In the genomic region with DNA sequence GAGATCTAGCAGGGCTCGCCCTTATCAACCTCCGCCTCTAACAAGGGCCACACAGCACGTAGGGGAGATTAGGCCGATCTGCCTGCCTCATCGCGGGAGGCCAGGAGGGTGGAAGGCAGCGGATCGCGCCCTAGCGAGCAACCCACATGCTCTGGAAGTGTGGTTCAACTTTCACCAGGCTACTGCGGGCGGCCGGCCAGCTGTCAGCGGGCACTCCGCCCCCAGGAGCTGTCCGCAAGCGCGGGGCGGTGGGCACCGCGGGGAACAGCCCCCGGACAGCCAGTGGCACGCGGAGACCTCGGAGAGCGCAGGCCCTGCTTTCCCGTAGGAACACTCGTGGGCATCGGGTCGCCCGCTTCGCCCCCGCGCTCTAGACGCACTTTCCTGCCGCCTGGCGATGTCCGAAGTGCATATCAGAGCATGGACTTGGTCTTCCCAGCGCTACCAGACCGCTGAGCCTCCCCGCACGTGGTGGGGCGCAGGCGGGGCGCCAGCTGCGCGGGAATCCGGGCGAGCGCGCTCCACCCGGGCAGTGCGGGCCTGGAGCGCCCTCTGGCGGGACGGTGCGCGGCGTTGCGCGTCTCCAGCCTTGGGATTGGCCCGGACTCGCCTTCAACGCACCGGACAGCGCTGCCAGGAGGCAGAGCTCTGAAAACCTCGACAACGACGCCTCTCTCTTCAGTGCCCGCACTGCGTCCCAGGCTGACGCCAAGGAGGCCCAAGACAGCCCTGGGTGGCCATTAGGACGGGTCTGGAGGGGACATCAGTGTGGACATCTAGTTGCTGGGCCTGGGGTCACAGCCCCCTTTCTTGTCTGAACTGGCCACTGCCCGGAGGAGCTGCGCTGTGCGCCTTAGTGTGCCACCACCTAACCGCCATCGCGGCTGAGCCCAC, we compare ENCODE assay signal across 1 cellular context.
TF ChIP-seq lines count a peak whose summit lies in the region.

No MANE protein-coding gene starts in this region.

TF ChIP-seq in HepG2, 621 proteins besides CTCF, POLR2A, EP300 and RAD21 (continued from another document):
- TF ChIP-seq, protein P1, sequence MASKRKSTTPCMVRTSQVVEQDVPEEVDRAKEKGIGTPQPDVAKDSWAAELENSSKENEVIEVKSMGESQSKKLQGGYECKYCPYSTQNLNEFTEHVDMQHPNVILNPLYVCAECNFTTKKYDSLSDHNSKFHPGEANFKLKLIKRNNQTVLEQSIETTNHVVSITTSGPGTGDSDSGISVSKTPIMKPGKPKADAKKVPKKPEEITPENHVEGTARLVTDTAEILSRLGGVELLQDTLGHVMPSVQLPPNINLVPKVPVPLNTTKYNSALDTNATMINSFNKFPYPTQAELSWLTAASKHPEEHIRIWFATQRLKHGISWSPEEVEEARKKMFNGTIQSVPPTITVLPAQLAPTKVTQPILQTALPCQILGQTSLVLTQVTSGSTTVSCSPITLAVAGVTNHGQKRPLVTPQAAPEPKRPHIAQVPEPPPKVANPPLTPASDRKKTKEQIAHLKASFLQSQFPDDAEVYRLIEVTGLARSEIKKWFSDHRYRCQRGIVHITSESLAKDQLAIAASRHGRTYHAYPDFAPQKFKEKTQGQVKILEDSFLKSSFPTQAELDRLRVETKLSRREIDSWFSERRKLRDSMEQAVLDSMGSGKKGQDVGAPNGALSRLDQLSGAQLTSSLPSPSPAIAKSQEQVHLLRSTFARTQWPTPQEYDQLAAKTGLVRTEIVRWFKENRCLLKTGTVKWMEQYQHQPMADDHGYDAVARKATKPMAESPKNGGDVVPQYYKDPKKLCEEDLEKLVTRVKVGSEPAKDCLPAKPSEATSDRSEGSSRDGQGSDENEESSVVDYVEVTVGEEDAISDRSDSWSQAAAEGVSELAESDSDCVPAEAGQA (IDR thresholded peaks at IDR 0.05; ENCODE audit: low read depth) = no peak
- TF ChIP-seq, protein P1 (CRISPR knock-in tag; IDR thresholded peaks at IDR 0.05; ENCODE audit: borderline replicate concordance) = peak; percentile 90; the same call in 1 of the 2 replicates
- TF ChIP-seq NFYB (CRISPR knock-in tag; IDR thresholded peaks at IDR 0.05) (peak; percentile 44; the same call in 1 of the 2 replicates), ZFP41 (CRISPR knock-in tag; IDR thresholded peaks at IDR 0.05; ENCODE audit: borderline replicate concordance) (peak; percentile 84; the same call in 1 of the 2 replicates), KAT7 (CRISPR knock-in tag; IDR thresholded peaks at IDR 0.05; ENCODE audit: borderline replicate concordance) (no peak), XBP1 (CRISPR knock-in tag; IDR thresholded peaks at IDR 0.05) (no peak), ZMYM2 (CRISPR knock-in tag; IDR thresholded peaks at IDR 0.05) (no peak), ZNF446 (CRISPR knock-in tag; IDR thresholded peaks at IDR 0.05) (0 out of 2 replicates have a peak, but pooled peaks have one; percentile 83), FOSL2 (CRISPR knock-in tag; IDR thresholded peaks at IDR 0.05) (peak; percentile 33; the same call in 1 of the 2 replicates), ZNF232 (CRISPR knock-in tag; IDR thresholded peaks at IDR 0.05; ENCODE audit: borderline replicate concordance) (peak; percentile 84; the same call in 1 of the 2 replicates), NFE2L1 (CRISPR knock-in tag; IDR thresholded peaks at IDR 0.05; ENCODE audit: borderline replicate concordance) (no peak), SNRNP70 (IDR thresholded peaks at IDR 0.05; ENCODE audit: low read depth, low read length) (no peak), KMT2B (CRISPR knock-in tag; IDR thresholded peaks at IDR 0.05) (0 out of 2 replicates have a peak, but pooled peaks have one; percentile 42), MTF1 (CRISPR knock-in tag; IDR thresholded peaks at IDR 0.05) (peak; percentile 86; the same call in 1 of the 2 replicates), HNRNPLL (IDR thresholded peaks at IDR 0.05; ENCODE audit: low read depth, low read length, poor library complexity, severe bottlenecking) (peak; percentile 83), SNAI1 (CRISPR knock-in tag; IDR thresholded peaks at IDR 0.05; ENCODE audit: borderline replicate concordance) (no peak), NFRKB (IDR thresholded peaks at IDR 0.05) (no peak), SAP130 (CRISPR knock-in tag; IDR thresholded peaks at IDR 0.05; ENCODE audit: low read depth) (peak; percentile 62; the same call in 1 of the 2 replicates), ZKSCAN8 (CRISPR knock-in tag; IDR thresholded peaks at IDR 0.05; ENCODE audit: borderline replicate concordance) (peak; percentile 62; the same call in 1 of the 2 replicates), ZNF782 (CRISPR knock-in tag; IDR thresholded peaks at IDR 0.05; ENCODE audit: borderline replicate concordance) (0 out of 2 replicates have a peak, but pooled peaks have one; percentile 34), ZFY (CRISPR knock-in tag; IDR thresholded peaks at IDR 0.05) (peak; percentile 76), SRSF1 (optimal IDR thresholded peaks at IDR 0.05; ENCODE audit: low read depth, low read length) (no peak), ZNF839 (CRISPR knock-in tag; IDR thresholded peaks at IDR 0.05; ENCODE audit: borderline replicate concordance) (peak; percentile 41; the same call in 1 of the 2 replicates), GABPB1 (CRISPR knock-in tag; IDR thresholded peaks at IDR 0.05) (peak; percentile 72; the same call in 1 of the 2 replicates), ZNF253 (CRISPR knock-in tag; IDR thresholded peaks at IDR 0.05; ENCODE audit: borderline replicate concordance) (peak; percentile 92), BHLHE40 (IDR thresholded peaks at IDR 0.05; ENCODE audit: low read length) (peak; percentile 58; the same call in 1 of the 2 replicates), ZNF350 (CRISPR knock-in tag; IDR thresholded peaks at IDR 0.05; ENCODE audit: borderline replicate concordance, low read depth) (no peak)
- TF ChIP-seq, protein P2, sequence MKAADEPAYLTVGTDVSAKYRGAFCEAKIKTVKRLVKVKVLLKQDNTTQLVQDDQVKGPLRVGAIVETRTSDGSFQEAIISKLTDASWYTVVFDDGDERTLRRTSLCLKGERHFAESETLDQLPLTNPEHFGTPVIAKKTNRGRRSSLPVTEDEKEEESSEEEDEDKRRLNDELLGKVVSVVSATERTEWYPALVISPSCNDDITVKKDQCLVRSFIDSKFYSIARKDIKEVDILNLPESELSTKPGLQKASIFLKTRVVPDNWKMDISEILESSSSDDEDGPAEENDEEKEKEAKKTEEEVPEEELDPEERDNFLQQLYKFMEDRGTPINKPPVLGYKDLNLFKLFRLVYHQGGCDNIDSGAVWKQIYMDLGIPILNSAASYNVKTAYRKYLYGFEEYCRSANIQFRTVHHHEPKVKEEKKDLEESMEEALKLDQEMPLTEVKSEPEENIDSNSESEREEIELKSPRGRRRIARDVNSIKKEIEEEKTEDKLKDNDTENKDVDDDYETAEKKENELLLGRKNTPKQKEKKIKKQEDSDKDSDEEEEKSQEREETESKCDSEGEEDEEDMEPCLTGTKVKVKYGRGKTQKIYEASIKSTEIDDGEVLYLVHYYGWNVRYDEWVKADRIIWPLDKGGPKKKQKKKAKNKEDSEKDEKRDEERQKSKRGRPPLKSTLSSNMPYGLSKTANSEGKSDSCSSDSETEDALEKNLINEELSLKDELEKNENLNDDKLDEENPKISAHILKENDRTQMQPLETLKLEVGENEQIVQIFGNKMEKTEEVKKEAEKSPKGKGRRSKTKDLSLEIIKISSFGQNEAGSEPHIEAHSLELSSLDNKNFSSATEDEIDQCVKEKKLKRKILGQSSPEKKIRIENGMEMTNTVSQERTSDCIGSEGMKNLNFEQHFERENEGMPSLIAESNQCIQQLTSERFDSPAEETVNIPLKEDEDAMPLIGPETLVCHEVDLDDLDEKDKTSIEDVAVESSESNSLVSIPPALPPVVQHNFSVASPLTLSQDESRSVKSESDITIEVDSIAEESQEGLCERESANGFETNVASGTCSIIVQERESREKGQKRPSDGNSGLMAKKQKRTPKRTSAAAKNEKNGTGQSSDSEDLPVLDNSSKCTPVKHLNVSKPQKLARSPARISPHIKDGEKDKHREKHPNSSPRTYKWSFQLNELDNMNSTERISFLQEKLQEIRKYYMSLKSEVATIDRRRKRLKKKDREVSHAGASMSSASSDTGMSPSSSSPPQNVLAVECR (CRISPR knock-in tag; IDR thresholded peaks at IDR 0.05; ENCODE audit: borderline replicate concordance) = peak; percentile 54; the same call in 1 of the 2 replicates
- TF ChIP-seq, protein P3, sequence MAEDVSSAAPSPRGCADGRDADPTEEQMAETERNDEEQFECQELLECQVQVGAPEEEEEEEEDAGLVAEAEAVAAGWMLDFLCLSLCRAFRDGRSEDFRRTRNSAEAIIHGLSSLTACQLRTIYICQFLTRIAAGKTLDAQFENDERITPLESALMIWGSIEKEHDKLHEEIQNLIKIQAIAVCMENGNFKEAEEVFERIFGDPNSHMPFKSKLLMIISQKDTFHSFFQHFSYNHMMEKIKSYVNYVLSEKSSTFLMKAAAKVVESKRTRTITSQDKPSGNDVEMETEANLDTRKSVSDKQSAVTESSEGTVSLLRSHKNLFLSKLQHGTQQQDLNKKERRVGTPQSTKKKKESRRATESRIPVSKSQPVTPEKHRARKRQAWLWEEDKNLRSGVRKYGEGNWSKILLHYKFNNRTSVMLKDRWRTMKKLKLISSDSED (CRISPR knock-in tag; IDR thresholded peaks at IDR 0.05) = peak; percentile 73; the same call in 1 of the 2 replicates
- TF ChIP-seq, protein P4, sequence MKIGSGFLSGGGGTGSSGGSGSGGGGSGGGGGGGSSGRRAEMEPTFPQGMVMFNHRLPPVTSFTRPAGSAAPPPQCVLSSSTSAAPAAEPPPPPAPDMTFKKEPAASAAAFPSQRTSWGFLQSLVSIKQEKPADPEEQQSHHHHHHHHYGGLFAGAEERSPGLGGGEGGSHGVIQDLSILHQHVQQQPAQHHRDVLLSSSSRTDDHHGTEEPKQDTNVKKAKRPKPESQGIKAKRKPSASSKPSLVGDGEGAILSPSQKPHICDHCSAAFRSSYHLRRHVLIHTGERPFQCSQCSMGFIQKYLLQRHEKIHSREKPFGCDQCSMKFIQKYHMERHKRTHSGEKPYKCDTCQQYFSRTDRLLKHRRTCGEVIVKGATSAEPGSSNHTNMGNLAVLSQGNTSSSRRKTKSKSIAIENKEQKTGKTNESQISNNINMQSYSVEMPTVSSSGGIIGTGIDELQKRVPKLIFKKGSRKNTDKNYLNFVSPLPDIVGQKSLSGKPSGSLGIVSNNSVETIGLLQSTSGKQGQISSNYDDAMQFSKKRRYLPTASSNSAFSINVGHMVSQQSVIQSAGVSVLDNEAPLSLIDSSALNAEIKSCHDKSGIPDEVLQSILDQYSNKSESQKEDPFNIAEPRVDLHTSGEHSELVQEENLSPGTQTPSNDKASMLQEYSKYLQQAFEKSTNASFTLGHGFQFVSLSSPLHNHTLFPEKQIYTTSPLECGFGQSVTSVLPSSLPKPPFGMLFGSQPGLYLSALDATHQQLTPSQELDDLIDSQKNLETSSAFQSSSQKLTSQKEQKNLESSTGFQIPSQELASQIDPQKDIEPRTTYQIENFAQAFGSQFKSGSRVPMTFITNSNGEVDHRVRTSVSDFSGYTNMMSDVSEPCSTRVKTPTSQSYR (CRISPR knock-in tag; IDR thresholded peaks at IDR 0.05; ENCODE audit: borderline replicate concordance) = peak; percentile 48; the same call in 1 of the 2 replicates
- TF ChIP-seq, protein P5, sequence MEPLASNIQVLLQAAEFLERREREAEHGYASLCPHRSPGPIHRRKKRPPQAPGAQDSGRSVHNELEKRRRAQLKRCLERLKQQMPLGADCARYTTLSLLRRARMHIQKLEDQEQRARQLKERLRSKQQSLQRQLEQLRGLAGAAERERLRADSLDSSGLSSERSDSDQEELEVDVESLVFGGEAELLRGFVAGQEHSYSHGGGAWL (CRISPR knock-in tag; IDR thresholded peaks at IDR 0.05) = peak; percentile 89
- TF ChIP-seq, protein P6, sequence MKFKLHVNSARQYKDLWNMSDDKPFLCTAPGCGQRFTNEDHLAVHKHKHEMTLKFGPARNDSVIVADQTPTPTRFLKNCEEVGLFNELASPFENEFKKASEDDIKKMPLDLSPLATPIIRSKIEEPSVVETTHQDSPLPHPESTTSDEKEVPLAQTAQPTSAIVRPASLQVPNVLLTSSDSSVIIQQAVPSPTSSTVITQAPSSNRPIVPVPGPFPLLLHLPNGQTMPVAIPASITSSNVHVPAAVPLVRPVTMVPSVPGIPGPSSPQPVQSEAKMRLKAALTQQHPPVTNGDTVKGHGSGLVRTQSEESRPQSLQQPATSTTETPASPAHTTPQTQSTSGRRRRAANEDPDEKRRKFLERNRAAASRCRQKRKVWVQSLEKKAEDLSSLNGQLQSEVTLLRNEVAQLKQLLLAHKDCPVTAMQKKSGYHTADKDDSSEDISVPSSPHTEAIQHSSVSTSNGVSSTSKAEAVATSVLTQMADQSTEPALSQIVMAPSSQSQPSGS (CRISPR knock-in tag; IDR thresholded peaks at IDR 0.05) = peak; percentile 71; the same call in 1 of the 2 replicates
- TF ChIP-seq, protein P7, sequence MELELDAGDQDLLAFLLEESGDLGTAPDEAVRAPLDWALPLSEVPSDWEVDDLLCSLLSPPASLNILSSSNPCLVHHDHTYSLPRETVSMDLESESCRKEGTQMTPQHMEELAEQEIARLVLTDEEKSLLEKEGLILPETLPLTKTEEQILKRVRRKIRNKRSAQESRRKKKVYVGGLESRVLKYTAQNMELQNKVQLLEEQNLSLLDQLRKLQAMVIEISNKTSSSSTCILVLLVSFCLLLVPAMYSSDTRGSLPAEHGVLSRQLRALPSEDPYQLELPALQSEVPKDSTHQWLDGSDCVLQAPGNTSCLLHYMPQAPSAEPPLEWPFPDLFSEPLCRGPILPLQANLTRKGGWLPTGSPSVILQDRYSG (CRISPR knock-in tag; IDR thresholded peaks at IDR 0.05) = 0 out of 2 replicates have a peak, but pooled peaks have one; percentile 47
